ENCODE assay signal across 25 cellular contexts in genomic region chr6:137998461-137999019, GRCh38.
DNase-seq lines count a peak whose midpoint lies in the region; ATAC-seq, FAIRE-seq and TF ChIP-seq lines count a peak whose summit lies in the region.
"Had no signal": no experiment of that assay in that cellular context is flagged by ENCODE, and none has a peak within 500 bp of the region (broad histone marks: within the 10 kb centered on the region; RNA-seq: fewer than 3 reads in every experiment).

No MANE protein-coding gene starts in this region.

- in situ Hi-C loops in K562 (cut with MboI): no loop called here

- dilution Hi-C loops in keratinocyte (cut with MboI; ENCODE audit: extremely low pct_ligation_motif_present, low sequenced_read_pairs): no loop called here

- H2AFZ ChIP-seq in GM23338 (0 out of 2 replicates have a peak overlapping the region, but pooled peaks have one; percentile 9), K562 (ENCODE audit: low read depth, low read length) (no peak overlapping the region), keratinocyte (ENCODE audit: control insufficient read depth, low read length) (peak overlapping the region; percentile 74), neural progenitor cell (replicated peaks) (no peak overlapping the region)

- H3K27ac Mint-ChIP-seq in GM23338: no peak overlapping the region
- H3K27ac Mint-ChIP-seq in neural progenitor cell: no peak overlapping the region
- H3K27ac Mint-ChIP-seq: CD14-positive monocyte; CD4-positive, alpha-beta T cell; H9 had no signal

- DNase-seq in GM23338 (ENCODE audit: low spot score): no peak
- DNase-seq in NCI-H526 (lab: John Stamatoyannopoulos, UW): peak; percentile 64 to 65
- DNase-seq in K562 (ENCODE audit: extremely low read depth in 1 of 4, low spot score in 3 of 4): no peak
- no peak for DNase-seq in keratinocyte (ENCODE audit: low read depth, low spot score)
- no peak for DNase-seq in neural progenitor cell (ENCODE audit: low spot score)
- DNase-seq in dedifferentiated amniotic fluid mesenchymal stem cell (ENCODE audit: extremely low spot score): no peak
- DNase-seq: 8988T; ACHN; AML-193; BE2C; CD4-positive, alpha-beta T cell; CD8-positive, alpha-beta memory T cell; DMS 273 treated with DMSO at 0.1 percent for 48 hours; DMS79; EL; GDM1; H9 had no signal

- CTCF ChIA-PET in K562 (lab: Yijun Ruan, JAX; ENCODE audit: low intra/inter-chr PET ratio): interaction anchor here (0.6 to 1.6 kb wide), 3 partner anchors 75 to 960 kb away, joined by 3 to 5 read pairs (median 3); no protein-coding TSS in a partner anchor

- 2% methylated on average over 4 of the region's 4 CpGs for WGBS in K562 (ENCODE audit: insufficient coverage, low coverage, missing lambda C conversion rate)

- H3K27me3 ChIP-seq in GM23338 (ENCODE audit: insufficient read depth) (no peaks in the 10 kb centered on the region), K562 (ENCODE audit: control insufficient read depth in 2 of 2, insufficient read depth in 2 of 2, low read length in 2 of 2) (peaks cover 0 to 7% of the 10 kb centered on the region in 2 experiments; a peak in 1 of 5 replicates), keratinocyte (ENCODE audit: control insufficient read depth, extremely low read depth, insufficient read depth, low read length) (no peaks in the 10 kb centered on the region), neural progenitor cell (no peaks in the 10 kb centered on the region)
- H3K27me3 ChIP-seq: BE2C; BLaER1 treated with 17β-estradiol and CSF1 and Interleukin-3, amounts not matched to agents 10 nM and 100 nM had no signal

- BruUV-seq in K562 (replicated peaks; lab: Mats Ljungman, UMichigan): no TSS peak

- POLR2A ChIA-PET in K562 (lab: Yijun Ruan, JAX): no interaction called here

- H3K4me1 Mint-ChIP-seq in GM23338: no peaks in the 10 kb centered on the region
- no peaks in the 10 kb centered on the region for H3K4me1 Mint-ChIP-seq in neural progenitor cell
- H3K4me1 Mint-ChIP-seq: H9 had no signal

- intact Hi-C loops in K562 (cut with micrococcal nuclease): no loop called here

- H3K4me1 ChIP-seq in GM23338 (ENCODE audit: insufficient read depth): no peaks in the 10 kb centered on the region
- H3K4me1 ChIP-seq in K562 (replicated peaks in 1 of 2; ENCODE audit: control insufficient read depth in 2 of 2, insufficient read depth in 2 of 2, low read length in 2 of 2): no peaks in the 10 kb centered on the region
- H3K4me1 ChIP-seq in keratinocyte (ENCODE audit: control insufficient read depth, extremely low read depth, insufficient read depth, low read length): peaks cover 4% of the 10 kb centered on the region
- no peaks in the 10 kb centered on the region for H3K4me1 ChIP-seq in neural progenitor cell
- H3K4me1 ChIP-seq: BE2C; BLaER1 treated with 17β-estradiol and CSF1 and Interleukin-3, amounts not matched to agents 10 nM and 100 nM had no signal

- no peak for TF ChIP-seq RAD21 in K562 (CRISPR knock-in tag; conservative IDR thresholded peaks at IDR 0.05 in 1 of 2, IDR thresholded peaks at IDR 0.05 in 1 of 2)

- H3K9me3 ChIP-seq in K562 (replicated peaks; ENCODE audit: control insufficient read depth, insufficient read depth, low read depth, low read length) (no peaks in the 10 kb centered on the region), keratinocyte (ENCODE audit: control insufficient read depth, low read depth, low read length) (no peaks in the 10 kb centered on the region), neural progenitor cell (ENCODE audit: low read depth) (peaks cover 3% of the 10 kb centered on the region)
- H3K9me3 ChIP-seq: A549, BE2C had no signal

- H3F3A ChIP-seq in GM23338 (replicated peaks; ENCODE audit: low read depth) (no peaks in the 10 kb centered on the region), neural progenitor cell (ENCODE audit: low read depth) (no peaks in the 10 kb centered on the region)

- peaks cover 17% of the 10 kb centered on the region; the same call in 2 of the 3 replicates for H3K9me3 Mint-ChIP-seq in GM23338
- peaks cover 8% of the 10 kb centered on the region for H3K9me3 Mint-ChIP-seq in neural progenitor cell

- H3K9ac ChIP-seq in K562 (ENCODE audit: insufficient read depth in 1 of 2, low read depth in 2 of 2, low read length in 2 of 2): no peak overlapping the region
- H3K9ac ChIP-seq in keratinocyte (ENCODE audit: control insufficient read depth, extremely low read depth, insufficient read depth, low read length): no peak overlapping the region
- no peak overlapping the region for H3K9ac ChIP-seq in neural progenitor cell
- H3K9ac ChIP-seq: BLaER1 treated with 17β-estradiol and CSF1 and Interleukin-3, amounts not matched to agents 10 nM and 100 nM had no signal

- H3K36me3 Mint-ChIP-seq in GM23338 (ENCODE audit: low read depth): peaks cover 2% of the 10 kb centered on the region; the same call in 1 of the 3 replicates
- H3K36me3 Mint-ChIP-seq in neural progenitor cell: no peaks in the 10 kb centered on the region
- H3K36me3 Mint-ChIP-seq: CD14-positive monocyte had no signal

- no peaks in the 10 kb centered on the region for H3K9me2 ChIP-seq in GM23338 (ENCODE audit: insufficient read depth)

- H3K4me3 Mint-ChIP-seq in GM23338 (no peak overlapping the region), neural progenitor cell (no peak overlapping the region)
- H3K4me3 Mint-ChIP-seq: CD14-positive monocyte; CD4-positive, alpha-beta T cell; CD8-positive, alpha-beta memory T cell; H9 had no signal

- no peak overlapping the region for H3K4me3 ChIP-seq in GM23338
- H3K4me3 ChIP-seq in K562: no peak overlapping the region
- H3K4me3 ChIP-seq in keratinocyte (ENCODE audit: control insufficient read depth in 2 of 3, extremely low read depth in 1 of 3, insufficient read depth in 2 of 3, low read depth in 1 of 3, low read length in 3 of 3): no peak overlapping the region
- H3K4me3 ChIP-seq in neural progenitor cell: no peak overlapping the region
- H3K4me3 ChIP-seq: A549; BLaER1 treated with 17β-estradiol and CSF1 and Interleukin-3, amounts not matched to agents 10 nM and 100 nM; GM12878 had no signal

- H3K27ac ChIP-seq in GM23338 (ENCODE audit: low read depth): no peak overlapping the region
- no peak overlapping the region for H3K27ac ChIP-seq in K562 (ENCODE audit: extremely low read depth, low read depth, low read length)
- H3K27ac ChIP-seq in keratinocyte (ENCODE audit: control insufficient read depth, insufficient read depth, low read length): no peak overlapping the region
- no peak overlapping the region for H3K27ac ChIP-seq in neural progenitor cell
- H3K27ac ChIP-seq: A549; BLaER1 treated with 17β-estradiol and CSF1 and Interleukin-3, amounts not matched to agents 10 nM and 100 nM had no signal

- H3K79me2 ChIP-seq in GM23338 (replicated peaks; ENCODE audit: insufficient read depth): no peaks in the 10 kb centered on the region
- H3K79me2 ChIP-seq in K562 (ENCODE audit: control insufficient read depth, insufficient read depth, low read length): no peaks in the 10 kb centered on the region
- no peaks in the 10 kb centered on the region for H3K79me2 ChIP-seq in keratinocyte (ENCODE audit: control insufficient read depth, insufficient read depth, low read length)
- no peaks in the 10 kb centered on the region for H3K79me2 ChIP-seq in neural progenitor cell (ENCODE audit: low read depth)

- H3K9me1 ChIP-seq in K562 (ENCODE audit: control insufficient read depth, insufficient read depth, low read length) (no peaks in the 10 kb centered on the region), keratinocyte (ENCODE audit: control insufficient read depth, extremely low read depth, insufficient read depth, low read length) (no peaks in the 10 kb centered on the region)

- ATAC-seq in GM23338: no peak
- ATAC-seq in K562: no peak
- ATAC-seq in HG03135 (IDR thresholded peaks at IDR 0.05; ENCODE audit: unreplicated experiment): no peak
- no peak for ATAC-seq in HG02970 (IDR thresholded peaks at IDR 0.05; ENCODE audit: low FRiP score, unreplicated experiment)
- ATAC-seq: A549, GM12878 had no signal

- H4K20me1 ChIP-seq in GM23338 (replicated peaks; ENCODE audit: insufficient read depth) (no peaks in the 10 kb centered on the region), K562 (replicated peaks; ENCODE audit: control insufficient read depth, insufficient read depth, low read length) (no peaks in the 10 kb centered on the region), keratinocyte (ENCODE audit: control insufficient read depth, extremely low read depth, insufficient read depth, low read length) (no peaks in the 10 kb centered on the region), neural progenitor cell (ENCODE audit: low read depth) (no peaks in the 10 kb centered on the region)
- H4K20me1 ChIP-seq: BLaER1 treated with 17β-estradiol and CSF1 and Interleukin-3, amounts not matched to agents 10 nM and 100 nM had no signal

- H3K27me3 Mint-ChIP-seq in GM23338 (ENCODE audit: insufficient read depth, low read depth, poor library complexity): peaks cover 2% of the 10 kb centered on the region
- H3K27me3 Mint-ChIP-seq in neural progenitor cell (ENCODE audit: insufficient read depth, low read depth): peaks cover 2% of the 10 kb centered on the region

- H3K36me3 ChIP-seq in GM23338 (ENCODE audit: insufficient read depth) (0 out of 2 replicates have a peak, but pooled peaks cover 3% of the 10 kb centered on the region), K562 (ENCODE audit: control insufficient read depth, insufficient read depth, low read length) (no peaks in the 10 kb centered on the region), keratinocyte (ENCODE audit: control insufficient read depth in 2 of 2, extremely low read depth in 1 of 2, insufficient read depth in 2 of 2, low read length in 2 of 2) (no peaks in the 10 kb centered on the region), neural progenitor cell (peaks cover 2% of the 10 kb centered on the region)
- H3K36me3 ChIP-seq: BE2C; BLaER1 treated with 17β-estradiol and CSF1 and Interleukin-3, amounts not matched to agents 10 nM and 100 nM had no signal

- no peak for FAIRE-seq in K562 (lab: Jason Lieb, UNC)
- peak; percentile 59 for FAIRE-seq in keratinocyte (lab: Jason Lieb, UNC)
- FAIRE-seq: A549, D721Med, GM12878, GM18507 had no signal

- TF ChIP-seq EP300 in K562 (IDR thresholded peaks at IDR 0.05; ENCODE audit: low read length): no peak

- no peak overlapping the region for H3K4me2 ChIP-seq in GM23338
- H3K4me2 ChIP-seq in K562 (ENCODE audit: insufficient read depth, low read length): no peak overlapping the region
- peak overlapping the region; percentile 2 for H3K4me2 ChIP-seq in keratinocyte (ENCODE audit: control insufficient read depth, extremely low read depth, insufficient read depth, low read depth, low read length)
- no peak overlapping the region for H3K4me2 ChIP-seq in neural progenitor cell
- H3K4me2 ChIP-seq: A549; BLaER1 treated with 17β-estradiol and CSF1 and Interleukin-3, amounts not matched to agents 10 nM and 100 nM had no signal

- TF ChIP-seq POLR2A in K562 (conservative IDR thresholded peaks at IDR 0.05): no peak

- no peak for TF ChIP-seq CTCF in GM23338 (conservative IDR thresholded peaks at IDR 0.05; ENCODE audit: low read depth in 2 of 2)
- no peak for TF ChIP-seq CTCF in K562 (IDR thresholded peaks at IDR 0.05 in 2 of 3, conservative IDR thresholded peaks at IDR 0.05 in 1 of 3; ENCODE audit: insufficient read depth in 2 of 3, low read depth in 1 of 3, low read length in 3 of 3)
- TF ChIP-seq CTCF in keratinocyte (optimal IDR thresholded peaks at IDR 0.05 in 1 of 3, IDR thresholded peaks at IDR 0.05 in 1 of 3, conservative IDR thresholded peaks at IDR 0.05 in 1 of 3; ENCODE audit: extremely low read depth in 1 of 3, insufficient read depth in 2 of 3, low read length in 3 of 3): no peak
- no peak for TF ChIP-seq CTCF in neural progenitor cell (IDR thresholded peaks at IDR 0.05)

Comparison
In these comparisons a context has a peak if more than half of its experiments do, and no peak if none do; other contexts are left out.
1. DNase-seq: peak in NCI-H526 (2 of 2); none in GM23338 (single experiment), K562 (0 of 4), keratinocyte (single experiment), neural progenitor cell (single experiment) and dedifferentiated amniotic fluid mesenchymal stem cell (single experiment).
2. H2AFZ ChIP-seq: peak in GM23338 (single experiment) and keratinocyte (single experiment); none in K562 (single experiment) and neural progenitor cell (single experiment).